Comparison of ENCODE assay signal across 8 cellular contexts in the genomic region with DNA sequence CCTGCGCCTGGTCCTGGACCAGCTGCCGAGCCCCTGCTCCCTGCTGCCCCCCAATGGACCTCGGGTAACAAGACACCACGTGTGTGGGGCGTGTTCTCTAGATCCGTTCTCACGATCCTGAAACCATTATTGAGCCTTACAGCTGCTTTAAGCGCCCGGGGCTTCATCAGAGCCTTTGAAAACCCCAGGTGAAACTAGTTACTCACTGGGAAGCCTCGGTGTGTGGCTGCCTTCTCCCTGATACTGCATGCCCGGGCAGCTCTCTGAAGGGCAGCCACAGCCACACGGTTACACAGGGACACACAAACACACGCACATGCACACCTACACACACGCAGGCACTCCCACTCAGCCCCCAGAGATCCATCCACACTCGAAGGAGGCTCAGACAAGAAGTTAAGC. TPM values are rescaled to one million over a fixed set of nuclear protein-coding genes. Genes with fewer than 3 reads are reported as not detected.
DNase-seq lines count a peak whose midpoint lies in the region; ATAC-seq and TF ChIP-seq lines count a peak whose summit lies in the region.

No MANE protein-coding gene starts in this region.

- peak; percentile 56 for TF ChIP-seq CTCF in BE2C (IDR thresholded peaks at IDR 0.05; ENCODE audit: low read depth, low read length)

- peaks cover 0 to 5% of the 10 kb centered on the region in 2 donors for H3K4me1 Mint-ChIP-seq in natural killer cell treated with Interleukin-12 subunit alpha and Interleukin-12 subunit beta and Interleukin-15 and Interleukin-18, amount 100 ng/mL, for 72 hours (ENCODE audit: low read depth in 2 of 2)

- no peaks in the 10 kb centered on the region for H3K9me3 Mint-ChIP-seq in natural killer cell treated with Interleukin-12 subunit alpha and Interleukin-12 subunit beta and Interleukin-15 and Interleukin-18, amount 100 ng/mL, for 72 hours

- no peak overlapping the region for H3K4me3 ChIP-seq in BE2C (ENCODE audit: low read depth, low read length)
- no peak overlapping the region for H3K4me3 ChIP-seq in endocrine pancreas (ENCODE audit: control insufficient read depth, insufficient read depth, low read length)

- H3K27me3 Mint-ChIP-seq in natural killer cell treated with Interleukin-12 subunit alpha and Interleukin-12 subunit beta and Interleukin-15 and Interleukin-18, amount 100 ng/mL, for 72 hours, result peaks cover 23 to 43% of the 10 kb centered on the region in 2 donors

- H3K4me1 ChIP-seq in BE2C, result no peaks in the 10 kb centered on the region
- H3K4me1 ChIP-seq in endocrine pancreas (ENCODE audit: control insufficient read depth, insufficient read depth, low read length), result no peaks in the 10 kb centered on the region

- DNase-seq in BE2C (peak; percentile 56), SW480 (ENCODE audit: low spot score) (peak; percentile 92), HK-2 (ENCODE audit: unreplicated experiment) (no peak)
- no peak for DNase-seq in natural killer cell treated with Interleukin-12 subunit alpha and Interleukin-12 subunit beta and Interleukin-15 and Interleukin-18, amount 100 ng/mL, for 72 hours (ENCODE audit: low spot score)

- ATAC-seq in GM18511 (IDR thresholded peaks at IDR 0.05; ENCODE audit: unreplicated experiment) (peak; percentile 85), HG03442 (IDR thresholded peaks at IDR 0.05; ENCODE audit: unreplicated experiment) (peak; percentile 72), HG03520 (IDR thresholded peaks at IDR 0.05; ENCODE audit: unreplicated experiment) (no peak)
- peak; percentile 56 to 75 for ATAC-seq in natural killer cell treated with Interleukin-12 subunit alpha and Interleukin-12 subunit beta and Interleukin-15 and Interleukin-18, amount 100 ng/mL, for 72 hours

- H3K4me3 Mint-ChIP-seq in natural killer cell treated with Interleukin-12 subunit alpha and Interleukin-12 subunit beta and Interleukin-15 and Interleukin-18, amount 100 ng/mL, for 72 hours, result no peak overlapping the region

- H3K36me3 Mint-ChIP-seq in natural killer cell treated with Interleukin-12 subunit alpha and Interleukin-12 subunit beta and Interleukin-15 and Interleukin-18, amount 100 ng/mL, for 72 hours, result no peaks in the 10 kb centered on the region

- H3K9ac ChIP-seq in endocrine pancreas (ENCODE audit: control insufficient read depth, insufficient read depth, low read length), result peak overlapping the region; percentile 33

- H3K27ac Mint-ChIP-seq in natural killer cell treated with Interleukin-12 subunit alpha and Interleukin-12 subunit beta and Interleukin-15 and Interleukin-18, amount 100 ng/mL, for 72 hours, result no peak overlapping the region

- H3K27me3 ChIP-seq in BE2C (peaks cover 44% of the 10 kb centered on the region), endocrine pancreas (ENCODE audit: control insufficient read depth, insufficient read depth, low read length) (peaks cover 7% of the 10 kb centered on the region)

- H3K36me3 ChIP-seq in BE2C (no peaks in the 10 kb centered on the region), endocrine pancreas (ENCODE audit: control insufficient read depth, insufficient read depth, low read length) (no peaks in the 10 kb centered on the region)

- no peaks in the 10 kb centered on the region for H3K9me3 ChIP-seq in BE2C
- no peaks in the 10 kb centered on the region for H3K9me3 ChIP-seq in endocrine pancreas (ENCODE audit: control insufficient read depth, low read length)

RNA-seq across cellular contexts. Expression of gene HES2, which starts 5.3 kb away (rescaled TPM):
- polyA plus RNA-seq in BE2C (2012; ENCODE audit: insufficient read depth, insufficient read length, low read depth), result not detected
- total RNA-seq in natural killer cell treated with Interleukin-12 subunit alpha and Interleukin-12 subunit beta and Interleukin-15 and Interleukin-18, amount 100 ng/mL, for 72 hours, result not detected

RNA-seq across cellular contexts. Expression of gene ESPN, which starts 10.1 kb away (rescaled TPM):
- polyA plus RNA-seq in BE2C (2012; ENCODE audit: insufficient read depth, insufficient read length, low read depth), result not detected
- total RNA-seq in natural killer cell treated with Interleukin-12 subunit alpha and Interleukin-12 subunit beta and Interleukin-15 and Interleukin-18, amount 100 ng/mL, for 72 hours, result under 1 TPM; 0.14 to 0.84 TPM

RNA-seq across cellular contexts. Expression of gene ACOT7, which starts 20.9 kb away (rescaled TPM):
- 143 TPM for polyA plus RNA-seq in BE2C (2012; ENCODE audit: insufficient read depth, insufficient read length, low read depth)
- total RNA-seq in natural killer cell treated with Interleukin-12 subunit alpha and Interleukin-12 subunit beta and Interleukin-15 and Interleukin-18, amount 100 ng/mL, for 72 hours, result 10 to 100 TPM; 49.5 to 87.5 TPM

RNA-seq across cellular contexts. Expression of gene TNFRSF25, which starts 51.5 kb away (rescaled TPM):
- polyA plus RNA-seq in BE2C (2012; ENCODE audit: insufficient read depth, insufficient read length, low read depth), result 6.8 TPM
- 100 to 1,000 TPM in 1 of 2 donors, 10 to 100 TPM in 1; 83.6 to 106 TPM for total RNA-seq in natural killer cell treated with Interleukin-12 subunit alpha and Interleukin-12 subunit beta and Interleukin-15 and Interleukin-18, amount 100 ng/mL, for 72 hours

Comparison
In these comparisons a context has a peak if more than half of its experiments do, and no peak if none do; other contexts are left out.
1. DNase-seq: peak in BE2C (single experiment) and SW480 (single experiment); none in natural killer cell treated with Interleukin-12 subunit alpha and Interleukin-12 subunit beta and Interleukin-15 and Interleukin-18, amount 100 ng/mL, for 72 hours (single experiment) and HK-2 (single experiment).